Comparison of ENCODE assay signal across 10 cellular contexts in genomic region chr9:89442981-89443817, GRCh38. TPM values are rescaled to one million over a fixed set of nuclear protein-coding genes. Genes with fewer than 3 reads are reported as not detected.
DNase-seq lines count a peak whose midpoint lies in the region; ATAC-seq and TF ChIP-seq lines count a peak whose summit lies in the region.
"Had no signal": no experiment of that assay in that cellular context is flagged by ENCODE, and none has a peak within 500 bp of the region (broad histone marks: within the 10 kb centered on the region; RNA-seq: fewer than 3 reads in every experiment).

No MANE protein-coding gene starts in this region.

- H3K4me1 Mint-ChIP-seq in CD8-positive, alpha-beta T cell (ENCODE audit: low read depth), result peaks cover 89% of the 10 kb centered on the region
- H3K4me1 Mint-ChIP-seq in glutamatergic neuron (ENCODE audit: low read depth, unreplicated experiment), result peaks cover 42% of the 10 kb centered on the region

- peaks cover 97% of the 10 kb centered on the region for H3K4me1 ChIP-seq in CD8-positive, alpha-beta T cell (ENCODE audit: insufficient read depth, low read length)
- H3K4me1 ChIP-seq in esophagus muscularis mucosa (peaks cover 9 to 34% (median 24%) of the 10 kb centered on the region in 4 donors), mesendoderm (ENCODE audit: control insufficient read depth, low read depth, low read length) (no peaks in the 10 kb centered on the region)
- H3K4me1 ChIP-seq: body of pancreas had no signal

- H3K27ac Mint-ChIP-seq in CD8-positive, alpha-beta T cell, result peak overlapping the region; percentile 97
- no peak overlapping the region for H3K27ac Mint-ChIP-seq in glutamatergic neuron (ENCODE audit: unreplicated experiment)

- no peak overlapping the region for H2BK15ac ChIP-seq in mesendoderm (replicated peaks; ENCODE audit: low read depth)

- POLR2A ChIA-PET in CD8-positive, alpha-beta T cell (lab: Charles Lee), result interaction anchor here (0.7 to 3.2 kb wide), 9 partner anchors 10 to 90 kb away, joined by 3 to 21 read pairs (median 7); no protein-coding TSS in a partner anchor

- no peak overlapping the region for H4K5ac ChIP-seq in mesendoderm (ENCODE audit: low read length)

- TF ChIP-seq EP300 in esophagus muscularis mucosa (IDR thresholded peaks at IDR 0.05), result no peak

- H3K36me3 Mint-ChIP-seq in CD8-positive, alpha-beta T cell, result peaks cover 79% of the 10 kb centered on the region
- peaks cover 5% of the 10 kb centered on the region for H3K36me3 Mint-ChIP-seq in glutamatergic neuron (ENCODE audit: unreplicated experiment)

- no peak overlapping the region for H2AK5ac ChIP-seq in mesendoderm (ENCODE audit: low read length)

- H3K18ac ChIP-seq in mesendoderm (ENCODE audit: low read length), result no peak overlapping the region

- H3K79me1 ChIP-seq in mesendoderm (ENCODE audit: low read length), result no peaks in the 10 kb centered on the region

- no peak overlapping the region for H3K56ac ChIP-seq in mesendoderm (ENCODE audit: low read length)

- no peak overlapping the region for H3K9ac ChIP-seq in mesendoderm (ENCODE audit: low read length)

- no peak for DNase-seq in CD8-positive, alpha-beta T cell
- DNase-seq in NB4 (ENCODE audit: low read depth) (peak; percentile 95), glutamatergic neuron (peak; percentile 35), esophagus muscularis mucosa (ENCODE audit: extremely low spot score) (no peak), G401 (ENCODE audit: low spot score) (no peak), mesendoderm (no peak)

- TF ChIP-seq CTCF in CD8-positive, alpha-beta T cell (IDR thresholded peaks at IDR 0.05), result no peak
- TF ChIP-seq CTCF in NB4 (IDR thresholded peaks at IDR 0.05; ENCODE audit: low read depth, low read length) (no peak), glutamatergic neuron (IDR thresholded peaks at IDR 0.05; ENCODE audit: partially characterized antibody, unreplicated experiment) (no peak), esophagus muscularis mucosa (IDR thresholded peaks at IDR 0.05) (no peak)

- CTCF ChIA-PET in CD8-positive, alpha-beta T cell (lab: Charles Lee), result interaction anchor here (1.2 to 7.5 kb wide), 4 partner anchors 14 to 105 kb away, joined by 3 to 47 read pairs (median 22); no protein-coding TSS in a partner anchor

- no peak overlapping the region for H2BK5ac ChIP-seq in mesendoderm (ENCODE audit: low read length)

- no peaks in the 10 kb centered on the region for H3K27me3 ChIP-seq in CD8-positive, alpha-beta T cell (ENCODE audit: insufficient read depth, low read length)
- H3K27me3 ChIP-seq in esophagus muscularis mucosa, result no peaks in the 10 kb centered on the region
- H3K27me3 ChIP-seq in mesendoderm (ENCODE audit: insufficient read depth, low read length, poor library complexity), result no peaks in the 10 kb centered on the region
- H3K27me3 ChIP-seq: body of pancreas had no signal

- 87% methylated on average over 15 of the region's 22 CpGs for WGBS in esophagus muscularis mucosa
- no CpG with 5 or more reads among the region's 22 CpGs for WGBS in mesendoderm (ENCODE audit: extremely low coverage, insufficient coverage, low lambda C conversion rate)

- ATAC-seq in CD8-positive, alpha-beta T cell, result no peak
- ATAC-seq in GM21381 (IDR thresholded peaks at IDR 0.05; ENCODE audit: unreplicated experiment) (peak; percentile 40), HG03521 (IDR thresholded peaks at IDR 0.05; ENCODE audit: unreplicated experiment) (no peak)
- ATAC-seq: body of pancreas had no signal

- peak overlapping the region; percentile 10 for H3K4me3 ChIP-seq in CD8-positive, alpha-beta T cell (ENCODE audit: low read depth, low read length)
- H3K4me3 ChIP-seq in NB4 (ENCODE audit: low read depth, low read length), result peak overlapping the region; percentile 53
- H3K4me3 ChIP-seq in esophagus muscularis mucosa, result no peak overlapping the region
- no peak overlapping the region for H3K4me3 ChIP-seq in mesendoderm (ENCODE audit: low read length)
- H3K4me3 ChIP-seq: body of pancreas had no signal

- intact Hi-C loops in CD8-positive, alpha-beta T cell (cut with DNase I, micrococcal nuclease), result loop anchor here in 1 of 2 experiments (5.0 kb wide), 1 partner anchor 36 kb away; no protein-coding TSS in a partner anchor
- intact Hi-C loops in esophagus muscularis mucosa (cut with DNase I), result loop anchor here (10.0 kb wide), 1 partner anchor 52 kb away; the partner anchor contains the start of gene SEMA4D

- H3K27me3 Mint-ChIP-seq in CD8-positive, alpha-beta T cell (ENCODE audit: low read depth), result no peaks in the 10 kb centered on the region
- H3K27me3 Mint-ChIP-seq in glutamatergic neuron (ENCODE audit: unreplicated experiment), result peaks cover 25% of the 10 kb centered on the region

- H3K36me3 ChIP-seq in CD8-positive, alpha-beta T cell (ENCODE audit: insufficient read depth, low read length), result peaks cover 27% of the 10 kb centered on the region
- H3K36me3 ChIP-seq in esophagus muscularis mucosa, result no peaks in the 10 kb centered on the region
- H3K36me3 ChIP-seq in mesendoderm (ENCODE audit: control insufficient read depth, insufficient read depth, low read length), result no peaks in the 10 kb centered on the region

- no peak overlapping the region for H4K8ac ChIP-seq in mesendoderm (ENCODE audit: low read depth, low read length)

- H3K4ac ChIP-seq in mesendoderm (ENCODE audit: low read depth, low read length), result no peak overlapping the region

- in situ Hi-C loops in G401 (cut with HindIII; ENCODE audit: low sequenced_read_pairs), result no loop called here

- TF ChIP-seq POLR2A in NB4 (IDR thresholded peaks at IDR 0.05; ENCODE audit: extremely low read depth, insufficient read length) (no peak), esophagus muscularis mucosa (IDR thresholded peaks at IDR 0.05; ENCODE audit: low read depth) (no peak)

- no peaks in the 10 kb centered on the region for H3K9me3 Mint-ChIP-seq in CD8-positive, alpha-beta T cell
- H3K9me3 Mint-ChIP-seq in glutamatergic neuron (ENCODE audit: unreplicated experiment), result peaks cover 12% of the 10 kb centered on the region
- H3K9me3 Mint-ChIP-seq: neural crest cell had no signal

- H3K23ac ChIP-seq in mesendoderm (ENCODE audit: low read length), result no peak overlapping the region

- H3K27ac ChIP-seq in CD8-positive, alpha-beta T cell (ENCODE audit: low read depth, low read length), result peak overlapping the region; percentile 50
- H3K27ac ChIP-seq in esophagus muscularis mucosa (replicated peaks in 1 of 4) (no peak overlapping the region), mesendoderm (ENCODE audit: low read depth, low read length) (no peak overlapping the region)
- H3K27ac ChIP-seq: body of pancreas had no signal

- no peaks in the 10 kb centered on the region for H3K79me2 ChIP-seq in mesendoderm (ENCODE audit: control insufficient read depth, insufficient read depth, low read length)

- H3K4me2 ChIP-seq in mesendoderm (ENCODE audit: low read length), result no peak overlapping the region

- no peak overlapping the region for H3K4me3 Mint-ChIP-seq in CD8-positive, alpha-beta T cell
- no peak overlapping the region for H3K4me3 Mint-ChIP-seq in glutamatergic neuron (ENCODE audit: unreplicated experiment)
- H3K4me3 Mint-ChIP-seq: neural crest cell had no signal

- no peaks in the 10 kb centered on the region for H3K9me3 ChIP-seq in CD8-positive, alpha-beta T cell (ENCODE audit: low read length)
- H3K9me3 ChIP-seq in esophagus muscularis mucosa, result no peaks in the 10 kb centered on the region
- H3K9me3 ChIP-seq: body of pancreas had no signal

- no peak overlapping the region for H2BK120ac ChIP-seq in mesendoderm (ENCODE audit: low read depth, low read length)

RNA-seq across cellular contexts. Expression of gene SEMA4D, which starts 54.7 kb away (rescaled TPM):
- total RNA-seq in CD8-positive, alpha-beta T cell, result 100 to 1,000 TPM; 286 to 305 TPM
- total RNA-seq in glutamatergic neuron (ENCODE audit: unreplicated experiment), result 192 TPM
- 10 to 100 TPM in 3 of 4 donors, 1 to 10 TPM in 1; 7.9 to 14.1 (median 10.6) TPM for total RNA-seq in esophagus muscularis mucosa
- 2.2 and 2.3 TPM in 2 replicates for total RNA-seq in G401 (2014; rRNA removed; shearing (Covaris generic))
- polyA plus RNA-seq in mesendoderm (2013, experiment 1 of 2), result 8.6 TPM
- polyA plus RNA-seq in mesendoderm (2013, experiment 2 of 2), result 8.9 TPM

Comparison
In these comparisons a context has a peak if more than half of its experiments do, and no peak if none do; other contexts are left out.
1. DNase-seq: peak in NB4 (single experiment) and glutamatergic neuron (single experiment); none in CD8-positive, alpha-beta T cell (0 of 7), esophagus muscularis mucosa (single experiment), G401 (single experiment) and mesendoderm (single experiment).
2. H3K4me3 ChIP-seq: peak in CD8-positive, alpha-beta T cell (single experiment) and NB4 (single experiment); none in esophagus muscularis mucosa (0 of 4) and mesendoderm (single experiment).
3. RNA of gene SEMA4D, which starts 54.7 kb away (total RNA-seq): 286 to 305 TPM in CD8-positive, alpha-beta T cell and 192 TPM in glutamatergic neuron (single experiment); 7.9 to 14.1 TPM in esophagus muscularis mucosa and 2.2 to 2.3 TPM in G401; every median in the first group is over 10 times any median in the second.